ENCODE assay signal across 8 cellular contexts in genomic region chr5:72556351-72557146, GRCh38. TPM values are rescaled to one million over a fixed set of nuclear protein-coding genes. Genes with fewer than 3 reads are reported as not detected.
A peak's percentile ranks its signal among the peaks of the same experiment; 100 is the strongest.
DNase-seq lines count a peak whose midpoint lies in the region; ATAC-seq and TF ChIP-seq lines count a peak whose summit lies in the region.

No MANE protein-coding gene starts in this region.

- H3K27me3 ChIP-seq in CD4-positive, CD25-positive, alpha-beta regulatory T cell (ENCODE audit: control insufficient read depth, insufficient read depth, low read length): peaks cover 7% of the 10 kb centered on the region
- H3K27me3 ChIP-seq in Panc1 (ENCODE audit: control insufficient read depth, insufficient read depth, low read length) (no peaks in the 10 kb centered on the region), layer of hippocampus (ENCODE audit: control insufficient read depth, insufficient read depth, low read length) (no peaks in the 10 kb centered on the region)

- POLR2A ChIA-PET in Panc1 (lab: Charles Lee): interaction anchor here (0.7 kb wide), 1 partner anchor 872 kb away, joined by 4 read pairs; no protein-coding TSS in a partner anchor

- no peaks in the 10 kb centered on the region for H3K4me1 ChIP-seq in CD4-positive, CD25-positive, alpha-beta regulatory T cell (ENCODE audit: control insufficient read depth, insufficient read depth, low read length, poor library complexity, severe bottlenecking)
- H3K4me1 ChIP-seq in Panc1 (ENCODE audit: control insufficient read depth, insufficient read depth, low read length): peaks cover 16% of the 10 kb centered on the region; the same call in 1 of the 2 replicates

- H3K36me3 Mint-ChIP-seq in CD4-positive, CD25-positive, alpha-beta regulatory T cell: peaks cover 6% of the 10 kb centered on the region

- H3K4me3 ChIP-seq in CD4-positive, CD25-positive, alpha-beta regulatory T cell (ENCODE audit: low read depth, low read length): peak overlapping the region; percentile 10
- peak overlapping the region; percentile 33 to 64 for H3K4me3 ChIP-seq in Panc1 (ENCODE audit: low read depth in 2 of 2, low read length in 2 of 2)
- H3K4me3 ChIP-seq in choroid plexus epithelial cell (ENCODE audit: low read depth, low read length): peak overlapping the region; percentile 46

- H3K9me3 Mint-ChIP-seq in CD4-positive, CD25-positive, alpha-beta regulatory T cell: peaks cover 0 to 4% (median 0%) of the 10 kb centered on the region in 7 donors

- TF ChIP-seq CTCF in Panc1 (IDR thresholded peaks at IDR 0.05): peak; percentile 59
- TF ChIP-seq CTCF in choroid plexus epithelial cell (conservative IDR thresholded peaks at IDR 0.05; ENCODE audit: low read depth, low read length): peak; percentile 42

- peaks cover 0 to 12% (median 10%) of the 10 kb centered on the region in 4 donors for H3K4me1 Mint-ChIP-seq in CD4-positive, CD25-positive, alpha-beta regulatory T cell

- no peaks in the 10 kb centered on the region for H3K9me3 ChIP-seq in CD4-positive, CD25-positive, alpha-beta regulatory T cell (ENCODE audit: control insufficient read depth in 2 of 2, low read length in 2 of 2)
- H3K9me3 ChIP-seq in Panc1 (ENCODE audit: control insufficient read depth, insufficient read depth, low read depth, low read length): no peaks in the 10 kb centered on the region

- in situ Hi-C loops in Panc1 (cut with HindIII; ENCODE audit: low pct_unique_long_range_greater_than_20kb, low sequenced_read_pairs): no loop called here

- peak in 1 of 2 donors; percentile 50 for ATAC-seq in CD4-positive, CD25-positive, alpha-beta regulatory T cell (ENCODE audit: low read depth in 2 of 2)
- ATAC-seq in HG03354 (IDR thresholded peaks at IDR 0.05; ENCODE audit: poor library complexity, severe bottlenecking, unreplicated experiment) (peak; percentile 76), Panc1 (peak; percentile 90), GM18858 (IDR thresholded peaks at IDR 0.05; ENCODE audit: unreplicated experiment) (no peak)

- peak in 1 of 3 donors; percentile 33 for DNase-seq in CD4-positive, CD25-positive, alpha-beta regulatory T cell
- DNase-seq in GM19238 (ENCODE audit: insufficient read length, low spot score): peak; percentile 35
- DNase-seq in Panc1 (ENCODE audit: low read depth, low spot score): no peak
- peak; percentile 76 for DNase-seq in choroid plexus epithelial cell (ENCODE audit: low read depth)
- DNase-seq in stimulated activated CD4-positive, alpha-beta T cell treated with anti-CD3 and anti-CD28 coated beads, Interleukin-15, amount 100 ng/mL, for 24 hours: peak; percentile 67

- BruUV-seq in Panc1 (replicated peaks; lab: Mats Ljungman, UMichigan): no TSS peak

- peak overlapping the region in 3 of 4 donors; percentile 17 to 59 (median 49) for H3K4me3 Mint-ChIP-seq in CD4-positive, CD25-positive, alpha-beta regulatory T cell

- CTCF ChIA-PET in Panc1 (lab: Charles Lee): interaction anchor here (0.7 kb wide), 1 partner anchor 55 kb away, joined by 4 read pairs; no protein-coding TSS in a partner anchor

- peaks cover 31% of the 10 kb centered on the region for H3K27me3 Mint-ChIP-seq in CD4-positive, CD25-positive, alpha-beta regulatory T cell

- H3K36me3 ChIP-seq in CD4-positive, CD25-positive, alpha-beta regulatory T cell (ENCODE audit: control insufficient read depth, insufficient read depth, low read length): no peaks in the 10 kb centered on the region
- H3K36me3 ChIP-seq in Panc1 (ENCODE audit: control insufficient read depth, insufficient read depth, low read length): no peaks in the 10 kb centered on the region

- peak overlapping the region in 1 of 3 donors; percentile 70 for H3K27ac Mint-ChIP-seq in CD4-positive, CD25-positive, alpha-beta regulatory T cell

- no peak overlapping the region for H3K27ac ChIP-seq in CD4-positive, CD25-positive, alpha-beta regulatory T cell (ENCODE audit: insufficient read depth, low read length, poor library complexity, severe bottlenecking)
- H3K27ac ChIP-seq in Panc1 (ENCODE audit: low read length): peak overlapping the region; percentile 71
- peak overlapping the region; percentile 66 for H3K27ac ChIP-seq in layer of hippocampus (ENCODE audit: low read depth, low read length)

- intact Hi-C loops in Panc1 (cut with micrococcal nuclease; ENCODE audit: unreplicated experiment): no loop called here

RNA-seq across cellular contexts. Expression of gene ZNF366, which starts 49.3 kb away (rescaled TPM):
- total RNA-seq in CD4-positive, CD25-positive, alpha-beta regulatory T cell: not detected
- polyA plus RNA-seq in CD4-positive, CD25-positive, alpha-beta regulatory T cell: not detected
- not detected for total RNA-seq in Panc1 (2021; ENCODE audit: unreplicated experiment)
- 0.07 TPM for polyA plus RNA-seq in Panc1 (2012; ENCODE audit: insufficient read length)
